Comparison of ENCODE assay signal across 2 cellular contexts in genomic region chr9:107569171-107569570, GRCh38.
TF ChIP-seq lines count a peak whose summit lies in the region.

No MANE protein-coding gene starts in this region.

TF ChIP-seq in SK-N-SH, 30 proteins besides CTCF, POLR2A, EP300 and RAD21 (continued from another document):
- TF ChIP-seq MXI1 (IDR thresholded peaks at IDR 0.05; ENCODE audit: low read depth, low read length), result no peak
- no peak for TF ChIP-seq NRF1 (IDR thresholded peaks at IDR 0.05; ENCODE audit: low read depth, low read length)
- TF ChIP-seq RXRA (IDR thresholded peaks at IDR 0.05; ENCODE audit: borderline replicate concordance, low read depth), result no peak
- TF ChIP-seq NFIC (IDR thresholded peaks at IDR 0.05; ENCODE audit: borderline replicate concordance), result no peak
- no peak for TF ChIP-seq RCOR1 (IDR thresholded peaks at IDR 0.05; ENCODE audit: low read length)
- no peak for TF ChIP-seq SIN3A (IDR thresholded peaks at IDR 0.05; ENCODE audit: borderline replicate concordance, low read depth, low read length)
- TF ChIP-seq FOXJ3 (CRISPR knock-in tag; IDR thresholded peaks at IDR 0.05), result no peak
- TF ChIP-seq MEF2A (IDR thresholded peaks at IDR 0.05; ENCODE audit: borderline replicate concordance, low read depth), result no peak

TF ChIP-seq in SK-N-SH treated with all-trans-retinoic acid at 6 μM for 48 hours, 23 proteins besides CTCF, POLR2A, EP300 and RAD21 (continued from another document):
- TF ChIP-seq TSHZ2 (CRISPR knock-in tag; IDR thresholded peaks at IDR 0.05) (no peak), BACH2 (CRISPR knock-in tag; IDR thresholded peaks at IDR 0.05; ENCODE audit: borderline replicate concordance) (no peak)
